26 cellular contexts compared by ENCODE assay signal in the genomic region with DNA sequence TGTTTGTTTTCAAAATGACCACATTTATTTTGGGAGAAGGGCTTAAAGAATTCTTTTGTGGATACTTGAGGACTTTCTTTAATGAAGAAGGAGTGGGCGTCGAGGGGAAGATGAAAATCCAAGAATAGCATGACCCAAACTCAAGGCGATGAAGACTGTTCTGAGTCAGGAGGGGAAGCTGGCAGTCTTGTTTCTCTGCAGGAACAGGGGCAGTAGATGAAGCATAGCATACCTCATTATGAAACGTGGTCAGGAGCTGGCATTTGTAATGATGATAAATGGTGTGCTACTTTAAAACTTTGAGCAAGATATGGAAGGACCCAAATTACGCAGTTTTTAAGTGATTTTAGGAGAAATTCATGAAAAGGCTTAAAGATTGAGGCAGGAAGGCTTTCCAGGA.
"Had no signal": no experiment of that assay in that cellular context is flagged by ENCODE, and none has a peak within 500 bp of the region (broad histone marks: within the 10 kb centered on the region; RNA-seq: fewer than 3 reads in every experiment).

No MANE protein-coding gene starts in this region.

- DNase-seq: dermis blood vessel endothelial cell; effector memory CD4-positive, alpha-beta T cell; esophagus squamous epithelium; foreskin melanocyte; glutamatergic neuron; heart right ventricle; hippocampal formation; left ventricle myocardium superior; lower lobe of right lung; natural killer cell; occipital lobe; ovary; posterior cingulate gyrus; psoas muscle; right cardiac atrium; sigmoid colon; stimulated activated CD4-positive, alpha-beta T cell treated with anti-CD3 and anti-CD28 coated beads, Interleukin-2, amount 100 ng/mL, for 24 hours; stimulated activated CD4-positive, alpha-beta T cell treated with anti-CD3 and anti-CD28 coated beads, Interleukin-4, amount 100 ng/mL, for 24 hours; stimulated activated naive CD4-positive, alpha-beta T cell treated with Interleukin-2 at 50 U/mL for 16 hours; stomach; thyroid gland; trophoblast cell had no signal

- H3K4me3 ChIP-seq: esophagus squamous epithelium, heart right ventricle, lower lobe of right lung, ovary, psoas muscle, sigmoid colon, stomach, thyroid gland, vagina had no signal

- H3K27me3 ChIP-seq: esophagus squamous epithelium, ovary, sigmoid colon, stomach, thyroid gland, vagina had no signal

- H3K9me3 ChIP-seq: esophagus squamous epithelium, lower lobe of right lung, ovary, psoas muscle, sigmoid colon, stomach, thyroid gland, vagina had no signal

- H3K36me3 ChIP-seq: esophagus squamous epithelium, heart right ventricle, lower lobe of right lung, ovary, sigmoid colon, stomach, thyroid gland, vagina had no signal

- H3K4me1 ChIP-seq: esophagus squamous epithelium, heart right ventricle, lower lobe of right lung, psoas muscle, stomach, thyroid gland, vagina had no signal

- ATAC-seq: heart right ventricle; left ventricle myocardium superior; lower lobe of right lung; natural killer cell; psoas muscle; right cardiac atrium; stimulated activated effector memory CD8-positive, alpha-beta T cell treated with anti-CD3 and anti-CD28 coated beads, Interleukin-12 subunit alpha, Interleukin-12 subunit beta, amount 100 ng/mL, for 72 hours had no signal

- H3K27ac ChIP-seq: esophagus squamous epithelium, heart right ventricle, lower lobe of right lung, ovary, psoas muscle, sigmoid colon, stomach, thyroid gland, vagina had no signal

- FAIRE-seq: endothelial cell of umbilical vein, keratinocyte had no signal
